7 cellular contexts compared by ENCODE assay signal in genomic region chr5:180343110-180343845, GRCh38. TPM values are rescaled to one million over a fixed set of nuclear protein-coding genes. Genes with fewer than 3 reads are reported as not detected.
A peak's percentile ranks its signal among the peaks of the same experiment; 100 is the strongest.
DNase-seq lines count a peak whose midpoint lies in the region; ATAC-seq and TF ChIP-seq lines count a peak whose summit lies in the region.

No MANE protein-coding gene starts in this region.

- H3K36me3 ChIP-seq in subcutaneous abdominal adipose tissue (ENCODE audit: control insufficient read depth in 5 of 5, insufficient read depth in 5 of 5, low read length in 5 of 5): peaks cover 0 to 2% (median 0%) of the 10 kb centered on the region in 5 donors

- H3K27me3 ChIP-seq in subcutaneous abdominal adipose tissue (ENCODE audit: control insufficient read depth in 5 of 5, insufficient read depth in 4 of 5, low read length in 5 of 5): peaks cover 0 to 6% (median 5%) of the 10 kb centered on the region in 5 donors

- H3K4me1 ChIP-seq in subcutaneous abdominal adipose tissue (ENCODE audit: control insufficient read depth in 5 of 5, insufficient read depth in 5 of 5, low read length in 5 of 5): peaks cover 6 to 30% (median 13%) of the 10 kb centered on the region in 5 donors

- H3K27ac ChIP-seq in subcutaneous abdominal adipose tissue (ENCODE audit: low read depth, low read length): peak overlapping the region; percentile 20

- H3K4me1 Mint-ChIP-seq in HFFc6 (ENCODE audit: low read depth) (peaks cover 21% of the 10 kb centered on the region), brain (peaks cover 41% of the 10 kb centered on the region)
- H3K4me1 Mint-ChIP-seq in stimulated activated naive B cell treated with anti-CD40 and anti-IgM and Interleukin-4, amounts not matched to agents 10 μg/mL and 1 μg/mL and 100 μg/mL, for 72 hours: no peaks in the 10 kb centered on the region

- ATAC-seq in GM18870 (IDR thresholded peaks at IDR 0.05; ENCODE audit: unreplicated experiment): no peak
- no peak for ATAC-seq in stimulated activated naive B cell treated with anti-CD40 and anti-IgM and Interleukin-4, amounts not matched to agents 10 μg/mL and 1 μg/mL and 100 μg/mL, for 72 hours (replicated peaks)

- no peaks in the 10 kb centered on the region for H3K9me3 ChIP-seq in subcutaneous abdominal adipose tissue (ENCODE audit: control insufficient read depth in 5 of 5, low read length in 5 of 5)

- H3K4me3 ChIP-seq in subcutaneous abdominal adipose tissue (ENCODE audit: low read depth in 1 of 5, low read length in 5 of 5): no peak overlapping the region

- TF ChIP-seq CTCF in HFFc6 (IDR thresholded peaks at IDR 0.05) (no peak), brain (conservative IDR thresholded peaks at IDR 0.05) (no peak)

- H3K36me3 Mint-ChIP-seq in HFFc6 (ENCODE audit: low read depth) (no peaks in the 10 kb centered on the region), brain (peaks cover 8% of the 10 kb centered on the region)
- H3K36me3 Mint-ChIP-seq in stimulated activated naive B cell treated with anti-CD40 and anti-IgM and Interleukin-4, amounts not matched to agents 10 μg/mL and 1 μg/mL and 100 μg/mL, for 72 hours: no peaks in the 10 kb centered on the region

- DNase-seq in HFFc6 (no peak), iris pigment epithelial cell (ENCODE audit: low read depth) (peak; percentile 77), D341Med (ENCODE audit: low spot score) (no peak)
- DNase-seq in stimulated activated naive B cell treated with anti-CD40 and anti-IgM and Interleukin-4, amounts not matched to agents 10 μg/mL and 1 μg/mL and 100 μg/mL, for 72 hours: no peak

- H3K27me3 Mint-ChIP-seq in HFFc6 (ENCODE audit: insufficient read depth) (peaks cover 15% of the 10 kb centered on the region), brain (no peaks in the 10 kb centered on the region)
- peaks cover 24 to 50% of the 10 kb centered on the region in 2 donors for H3K27me3 Mint-ChIP-seq in stimulated activated naive B cell treated with anti-CD40 and anti-IgM and Interleukin-4, amounts not matched to agents 10 μg/mL and 1 μg/mL and 100 μg/mL, for 72 hours

- H3K27ac Mint-ChIP-seq in HFFc6 (no peak overlapping the region), brain (peak overlapping the region; percentile 58 to 94 (median 89))
- H3K27ac Mint-ChIP-seq in stimulated activated naive B cell treated with anti-CD40 and anti-IgM and Interleukin-4, amounts not matched to agents 10 μg/mL and 1 μg/mL and 100 μg/mL, for 72 hours: no peak overlapping the region

- H3K4me3 Mint-ChIP-seq in HFFc6 (peak overlapping the region; percentile 22; the same call in 1 of the 2 replicates), brain (peak overlapping the region; percentile 41 to 74 (median 67))
- H3K4me3 Mint-ChIP-seq in stimulated activated naive B cell treated with anti-CD40 and anti-IgM and Interleukin-4, amounts not matched to agents 10 μg/mL and 1 μg/mL and 100 μg/mL, for 72 hours: no peak overlapping the region

- H3K9me3 Mint-ChIP-seq in HFFc6: no peaks in the 10 kb centered on the region
- peaks cover 0 to 1% (median 0%) of the 10 kb centered on the region in 5 experiments for H3K9me3 Mint-ChIP-seq in brain
- H3K9me3 Mint-ChIP-seq in stimulated activated naive B cell treated with anti-CD40 and anti-IgM and Interleukin-4, amounts not matched to agents 10 μg/mL and 1 μg/mL and 100 μg/mL, for 72 hours: no peaks in the 10 kb centered on the region

- no peak overlapping the region for H3K9ac ChIP-seq in subcutaneous abdominal adipose tissue (ENCODE audit: low read length in 5 of 5)

RNA-seq across cellular contexts. Expression of gene GFPT2, which starts 9.9 kb away (rescaled TPM):
- 1 to 10 TPM in 3 of 6 experiments, under 1 TPM in 3; 0.54 to 3.8 (median 1.1) TPM for total RNA-seq in HFFc6 (2021; fragmentation: NEBNext Ultra II Directional; extraction: Animal tissue kit (Norgen Biotek cat#: 25700))
- 3.2 TPM for polyA plus RNA-seq in brain (ENCODE audit: insufficient read depth, low read depth, low replicate concordance)

RNA-seq across cellular contexts. Expression of gene MAPK9, which starts 51.4 kb away (rescaled TPM):
- total RNA-seq in HFFc6 (2021; fragmentation: NEBNext Ultra II Directional; extraction: Animal tissue kit (Norgen Biotek cat#: 25700)): 10 to 100 TPM; 30.3 to 35.8 (median 33.6) TPM
- polyA plus RNA-seq in brain (ENCODE audit: insufficient read depth, low read depth, low replicate concordance): 22.8 TPM

Comparison
In these comparisons a context has a peak if more than half of its experiments do, and no peak if none do; other contexts are left out.
1. H3K27ac Mint-ChIP-seq: peak in brain (5 of 5); none in HFFc6 (single experiment) and stimulated activated naive B cell treated with anti-CD40 and anti-IgM and Interleukin-4, amounts not matched to agents 10 μg/mL and 1 μg/mL and 100 μg/mL, for 72 hours (single experiment).
2. H3K4me3 Mint-ChIP-seq: peak in HFFc6 (single experiment) and brain (5 of 5); none in stimulated activated naive B cell treated with anti-CD40 and anti-IgM and Interleukin-4, amounts not matched to agents 10 μg/mL and 1 μg/mL and 100 μg/mL, for 72 hours (0 of 2).